In genomic region chr2:60312618-60313017, GRCh38 we compare ENCODE assay signal across 15 cellular contexts.
DNase-seq lines count a peak whose midpoint lies in the region; ATAC-seq and TF ChIP-seq lines count a peak whose summit lies in the region.
"Had no signal": no experiment of that assay in that cellular context is flagged by ENCODE, and none has a peak within 500 bp of the region (broad histone marks: within the 10 kb centered on the region; RNA-seq: fewer than 3 reads in every experiment).

No MANE protein-coding gene starts in this region.

- no peak for DNase-seq in activated CD4-positive, CD25-positive, alpha-beta regulatory T cell treated with anti-CD3 and anti-CD28 coated beads, Interleukin-2, amount 50 U/mL, for 72 hours
- no peak for DNase-seq in mesothelial cell of epicardium (ENCODE audit: low spot score in 2 of 2, unreplicated experiment in 2 of 2)
- DNase-seq in foreskin keratinocyte: no peak
- DNase-seq: activated CD4-positive, alpha-beta memory T cell treated with anti-CD3 and anti-CD28 coated beads for 36 hours; NCI-H1436 treated with DMSO at 0.1 percent for 48 hours; stimulated activated CD4-positive, alpha-beta T cell treated with anti-CD3 and anti-CD28 coated beads, Interleukin-1b, Interleukin-23, amount 100 ng/mL, for 48 hours had no signal

- H3K9me3 Mint-ChIP-seq in activated T-helper 17 cell treated with anti-CD3 and anti-CD28 coated beads, Interleukin-2, amount 50 U/mL, for 72 hours: peaks cover 5% of the 10 kb centered on the region
- H3K9me3 Mint-ChIP-seq in mesothelial cell of epicardium: no peaks in the 10 kb centered on the region
- H3K9me3 Mint-ChIP-seq: activated CD4-positive, alpha-beta memory T cell treated with anti-CD3 and anti-CD28 coated beads for 36 hours; neural crest cell had no signal

- peak; percentile 27 to 60 for ATAC-seq in activated CD4-positive, CD25-positive, alpha-beta regulatory T cell treated with anti-CD3 and anti-CD28 coated beads, Interleukin-2, amount 50 U/mL, for 24 hours
- ATAC-seq in GM21526 (IDR thresholded peaks at IDR 0.05; ENCODE audit: low FRiP score, unreplicated experiment) (peak; percentile 55), HG03135 (IDR thresholded peaks at IDR 0.05; ENCODE audit: unreplicated experiment) (peak; percentile 67), GM19467 (IDR thresholded peaks at IDR 0.05; ENCODE audit: unreplicated experiment) (no peak), foreskin keratinocyte (no peak)
- peak; percentile 38 for ATAC-seq in activated T-helper 17 cell treated with anti-CD3 and anti-CD28 coated beads, Interleukin-2, amount 50 U/mL, for 72 hours (replicated peaks)

- no peaks in the 10 kb centered on the region for H3K36me3 Mint-ChIP-seq in activated T-helper 17 cell treated with anti-CD3 and anti-CD28 coated beads, Interleukin-2, amount 50 U/mL, for 72 hours (ENCODE audit: low read depth)
- no peaks in the 10 kb centered on the region for H3K36me3 Mint-ChIP-seq in mesothelial cell of epicardium
- H3K36me3 Mint-ChIP-seq: activated CD4-positive, alpha-beta memory T cell treated with anti-CD3 and anti-CD28 coated beads for 36 hours had no signal

- no peak overlapping the region for H3K27ac Mint-ChIP-seq in activated T-helper 17 cell treated with anti-CD3 and anti-CD28 coated beads, Interleukin-2, amount 50 U/mL, for 72 hours
- H3K27ac Mint-ChIP-seq in mesothelial cell of epicardium: no peak overlapping the region
- H3K27ac Mint-ChIP-seq: activated CD4-positive, alpha-beta memory T cell treated with anti-CD3 and anti-CD28 coated beads for 36 hours had no signal

- no peaks in the 10 kb centered on the region for H3K4me1 Mint-ChIP-seq in activated T-helper 17 cell treated with anti-CD3 and anti-CD28 coated beads, Interleukin-2, amount 50 U/mL, for 72 hours
- H3K4me1 Mint-ChIP-seq in mesothelial cell of epicardium: peaks cover 25% of the 10 kb centered on the region

- no peaks in the 10 kb centered on the region for H3K27me3 ChIP-seq in foreskin keratinocyte

- H3K27me3 Mint-ChIP-seq in activated T-helper 17 cell treated with anti-CD3 and anti-CD28 coated beads, Interleukin-2, amount 50 U/mL, for 72 hours: peaks cover 9% of the 10 kb centered on the region
- no peaks in the 10 kb centered on the region for H3K27me3 Mint-ChIP-seq in mesothelial cell of epicardium (ENCODE audit: low read depth)
- H3K27me3 Mint-ChIP-seq: activated CD4-positive, alpha-beta memory T cell treated with anti-CD3 and anti-CD28 coated beads for 36 hours had no signal

- H3K4me1 ChIP-seq in foreskin keratinocyte: peaks cover 7% of the 10 kb centered on the region

- H3K27ac ChIP-seq in foreskin keratinocyte: no peak overlapping the region
- H3K27ac ChIP-seq: 22Rv1, HL-60, thoracic aorta had no signal

- no peak overlapping the region for H3K4me3 Mint-ChIP-seq in activated T-helper 17 cell treated with anti-CD3 and anti-CD28 coated beads, Interleukin-2, amount 50 U/mL, for 72 hours
- H3K4me3 Mint-ChIP-seq in mesothelial cell of epicardium: no peak overlapping the region
- H3K4me3 Mint-ChIP-seq: activated CD4-positive, alpha-beta memory T cell treated with anti-CD3 and anti-CD28 coated beads for 36 hours; neural crest cell had no signal

- TF ChIP-seq CTCF in mesothelial cell of epicardium (IDR thresholded peaks at IDR 0.05; ENCODE audit: unreplicated experiment) (no peak), foreskin keratinocyte (conservative IDR thresholded peaks at IDR 0.05) (no peak)

Comparison
In these comparisons a context has a peak if more than half of its experiments do, and no peak if none do; other contexts are left out.
1. ATAC-seq: peak in activated CD4-positive, CD25-positive, alpha-beta regulatory T cell treated with anti-CD3 and anti-CD28 coated beads, Interleukin-2, amount 50 U/mL, for 24 hours (2 of 2), GM21526 (single experiment), HG03135 (single experiment) and activated T-helper 17 cell treated with anti-CD3 and anti-CD28 coated beads, Interleukin-2, amount 50 U/mL, for 72 hours (single experiment); none in GM19467 (single experiment) and foreskin keratinocyte (single experiment).